In genomic region chr12:41190360-41190759, GRCh38 we compare ENCODE assay signal across 9 cellular contexts. TPM values are rescaled to one million over a fixed set of nuclear protein-coding genes. Genes with fewer than 3 reads are reported as not detected.
DNase-seq lines count a peak whose midpoint lies in the region; ATAC-seq and TF ChIP-seq lines count a peak whose summit lies in the region.
"Had no signal": no experiment of that assay in that cellular context is flagged by ENCODE, and none has a peak within 500 bp of the region (broad histone marks: within the 10 kb centered on the region; RNA-seq: fewer than 3 reads in every experiment).

No MANE protein-coding gene starts in this region.

- H3K4me1 ChIP-seq in gastroesophageal sphincter = peaks cover 0 to 64% (median 0%) of the 10 kb centered on the region in 3 donors

- H3K4me1 Mint-ChIP-seq in glutamatergic neuron (ENCODE audit: low read depth, unreplicated experiment) = peaks cover 2% of the 10 kb centered on the region

- WGBS in gastroesophageal sphincter (ENCODE audit: low coverage in 1 of 2), 2 donors = 2 to 6% methylated on average over 4 of the region's 4 CpGs

- no peak overlapping the region for H3K4me3 Mint-ChIP-seq in glutamatergic neuron (ENCODE audit: unreplicated experiment)

- peak; percentile 49 for ATAC-seq in gastroesophageal sphincter

- no peak for TF ChIP-seq EP300 in gastroesophageal sphincter (IDR thresholded peaks at IDR 0.05)

- H3K27ac Mint-ChIP-seq in glutamatergic neuron (ENCODE audit: unreplicated experiment) = no peak overlapping the region

- H3K4me3 ChIP-seq in gastroesophageal sphincter = peak overlapping the region; percentile 50 to 68

- peaks cover 1% of the 10 kb centered on the region for H3K9me3 Mint-ChIP-seq in glutamatergic neuron (ENCODE audit: unreplicated experiment)

- peak; percentile 48 for DNase-seq in DMS153 treated with DMSO at 0.1 percent for 48 hours (lab: John Stamatoyannopoulos, UW; ENCODE audit: unreplicated experiment)
- no peak for DNase-seq in DMS153 (lab: John Stamatoyannopoulos, UW)
- peak; percentile 57 for DNase-seq in OCI-M1 (lab: John Stamatoyannopoulos, UW)
- DNase-seq in superior temporal gyrus (ENCODE audit: extremely low spot score) = peak; percentile 84
- no peak for DNase-seq in glutamatergic neuron
- DNase-seq in SHP77 treated with DMSO at 0.1 percent for 48 hours (lab: John Stamatoyannopoulos, UW) = no peak
- DNase-seq in stimulated activated naive CD4-positive, alpha-beta T cell (lab: John Stamatoyannopoulos, UW) = no peak
- DNase-seq: NCI-H2227 treated with DMSO at 0.1 percent for 48 hours had no signal

- H3K36me3 Mint-ChIP-seq in glutamatergic neuron (ENCODE audit: unreplicated experiment) = no peaks in the 10 kb centered on the region

- peaks cover 4% of the 10 kb centered on the region for H3K27me3 ChIP-seq in gastroesophageal sphincter

- H3K9me3 ChIP-seq in gastroesophageal sphincter = no peaks in the 10 kb centered on the region

- H3K36me3 ChIP-seq in gastroesophageal sphincter = no peaks in the 10 kb centered on the region

- TF ChIP-seq CTCF in gastroesophageal sphincter (IDR thresholded peaks at IDR 0.05) (peak; percentile 54 to 77 (median 70)), glutamatergic neuron (IDR thresholded peaks at IDR 0.05; ENCODE audit: partially characterized antibody, unreplicated experiment) (no peak)

- H3K27ac ChIP-seq in gastroesophageal sphincter = peak overlapping the region; percentile 71 to 90 (median 86)

- peaks cover 16% of the 10 kb centered on the region for H3K27me3 Mint-ChIP-seq in glutamatergic neuron (ENCODE audit: unreplicated experiment)

- TF ChIP-seq POLR2A in gastroesophageal sphincter (IDR thresholded peaks at IDR 0.05) = no peak

RNA-seq across cellular contexts. Expression of gene PDZRN4, which starts 2.2 kb away (rescaled TPM):
- 10 to 100 TPM; 32.0 to 87.8 (median 50.8) TPM for total RNA-seq in gastroesophageal sphincter
- total RNA-seq in glutamatergic neuron (ENCODE audit: unreplicated experiment) = 1.5 TPM

Comparison
In these comparisons a context has a peak if more than half of its experiments do, and no peak if none do; other contexts are left out.
1. DNase-seq: peak in DMS153 treated with DMSO at 0.1 percent for 48 hours (single experiment), OCI-M1 (single experiment) and superior temporal gyrus (single experiment); none in DMS153 (single experiment), glutamatergic neuron (single experiment), SHP77 treated with DMSO at 0.1 percent for 48 hours (single experiment) and stimulated activated naive CD4-positive, alpha-beta T cell (0 of 6).
2. RNA of gene PDZRN4, which starts 2.2 kb away (total RNA-seq): 32.0 to 87.8 TPM in gastroesophageal sphincter; 1.5 TPM in glutamatergic neuron (single experiment); every median in the first group is over 10 times any median in the second.